ENCODE assay signal across 17 cellular contexts in genomic region chr7:76129366-76129765, GRCh38.
"Had no signal": no experiment of that assay in that cellular context is flagged by ENCODE, and none has a peak within 500 bp of the region (broad histone marks: within the 10 kb centered on the region; RNA-seq: fewer than 3 reads in every experiment).

No MANE protein-coding gene starts in this region.

- FAIRE-seq: kidney had no signal

- H3K36me3 Mint-ChIP-seq: brain, naive B cell had no signal

- H3K4me1 ChIP-seq: gastrocnemius medialis, lower lobe of right lung, right atrium auricular region, thyroid gland, uterus had no signal

- ATAC-seq: activated CD8-positive, alpha-beta T cell treated with anti-CD3 and anti-CD28 coated beads, Interleukin-2, amount 10 ng/mL, durations not matched to agents 7 days and 5 days; esophagus mucosa; gastrocnemius medialis; lower lobe of right lung had no signal

- H3K27ac ChIP-seq: dorsolateral prefrontal cortex, gastrocnemius medialis, lower lobe of right lung, right atrium auricular region, skin epidermis, thyroid gland, uterus had no signal

- H3K9me3 ChIP-seq: gastrocnemius medialis, lower lobe of right lung, right atrium auricular region, thyroid gland, uterus had no signal

- H3K9me3 Mint-ChIP-seq: brain, naive B cell had no signal

- H3K4me3 Mint-ChIP-seq: activated CD8-positive, alpha-beta T cell treated with anti-CD3 and anti-CD28 coated beads, Interleukin-2, amount 10 ng/mL, durations not matched to agents 7 days and 5 days; brain; naive B cell had no signal

- H3K36me3 ChIP-seq: gastrocnemius medialis, lower lobe of right lung, right atrium auricular region, thyroid gland, uterus had no signal

- DNase-seq: activated CD4-positive, alpha-beta T cell treated with anti-CD3 and anti-CD28 coated beads for 4 hours; activated CD8-positive, alpha-beta memory T cell treated with anti-CD3 and anti-CD28 coated beads, Interleukin-2, amount 50 U/mL, for 48 hours; activated CD8-positive, alpha-beta T cell treated with anti-CD3 and anti-CD28 coated beads, Interleukin-2, amount 10 ng/mL, durations not matched to agents 7 days and 5 days; activated naive CD4-positive, alpha-beta T cell treated with Interleukin-2 at 50 U/mL for 16 hours; dorsolateral prefrontal cortex; gastrocnemius medialis; kidney; lower lobe of right lung; naive B cell; posterior cingulate gyrus; T-helper 1 cell; thyroid gland; uterus had no signal

- H3K4me3 ChIP-seq: dorsolateral prefrontal cortex, gastrocnemius medialis, lower lobe of right lung, right atrium auricular region, skin epidermis, thyroid gland, uterus had no signal

- H3K27me3 ChIP-seq: dorsolateral prefrontal cortex, gastrocnemius medialis, right atrium auricular region, thyroid gland, uterus had no signal

- H3K27ac Mint-ChIP-seq: activated CD8-positive, alpha-beta T cell treated with anti-CD3 and anti-CD28 coated beads, Interleukin-2, amount 10 ng/mL, durations not matched to agents 7 days and 5 days; naive B cell had no signal
